9 cellular contexts compared by ENCODE assay signal in genomic region chr13:99307247-99307646, GRCh38. TPM values are rescaled to one million over a fixed set of nuclear protein-coding genes. Genes with fewer than 3 reads are reported as not detected.
DNase-seq lines count a peak whose midpoint lies in the region; ATAC-seq and TF ChIP-seq lines count a peak whose summit lies in the region.
"Had no signal": no experiment of that assay in that cellular context is flagged by ENCODE, and none has a peak within 500 bp of the region (broad histone marks: within the 10 kb centered on the region; RNA-seq: fewer than 3 reads in every experiment).

Gene GPR183 (minus strand): TSS chr13:99307399. CDS start chr13:99296145, 11,254 bp downstream.

- peak; percentile 43 for DNase-seq in EL
- no peak for DNase-seq in adrenal gland
- no peak for DNase-seq in lung (ENCODE audit: low spot score)
- DNase-seq in uterus, result no peak
- no peak for DNase-seq in NCI-H345 (lab: John Stamatoyannopoulos, UW)
- DNase-seq in NCI-H1694 treated with DMSO at 0.1 percent for 48 hours (lab: John Stamatoyannopoulos, UW), result no peak

- TF ChIP-seq POLR2A in adrenal gland (IDR thresholded peaks at IDR 0.05) (no peak), uterus (IDR thresholded peaks at IDR 0.05) (peak in 1 of 2 donors; percentile 34)

- TF ChIP-seq CTCF in adrenal gland (IDR thresholded peaks at IDR 0.05) (no peak), lung (IDR thresholded peaks at IDR 0.05; ENCODE audit: control extremely low read depth, extremely low read depth) (no peak), uterus (IDR thresholded peaks at IDR 0.05) (no peak)

- no peaks in the 10 kb centered on the region for H3K27me3 ChIP-seq in adrenal gland
- no peaks in the 10 kb centered on the region for H3K27me3 ChIP-seq in lung (ENCODE audit: control insufficient read depth, insufficient read depth)
- H3K27me3 ChIP-seq in uterus, result no peaks in the 10 kb centered on the region

- H3K36me3 ChIP-seq in adrenal gland (replicated peaks in 1 of 2) (no peaks in the 10 kb centered on the region), lung (ENCODE audit: control insufficient read depth in 2 of 2, insufficient read depth in 2 of 2, low read length in 2 of 2) (peaks cover 0 to 1% of the 10 kb centered on the region in 2 donors), uterus (no peaks in the 10 kb centered on the region)

- ATAC-seq in GM21381 (IDR thresholded peaks at IDR 0.05; ENCODE audit: unreplicated experiment) (peak; percentile 56), HG03558 (IDR thresholded peaks at IDR 0.05; ENCODE audit: extremely low read depth, unreplicated experiment) (peak; percentile 39), lung (ENCODE audit: insufficient read depth, low FRiP score) (peak; percentile 59)

- H3K9me3 ChIP-seq in adrenal gland (replicated peaks in 1 of 3), result no peaks in the 10 kb centered on the region
- no peaks in the 10 kb centered on the region for H3K9me3 ChIP-seq in lung (ENCODE audit: control insufficient read depth in 2 of 2, insufficient read depth in 1 of 2, low read length in 1 of 2)
- no peaks in the 10 kb centered on the region for H3K9me3 ChIP-seq in uterus

- intact Hi-C loops in adrenal gland (cut with DNase I) (no loop called here), uterus (cut with DNase I; ENCODE audit: low total_unique reads) (no loop called here)

- H3K4me1 ChIP-seq in adrenal gland (replicated peaks in 1 of 2) (peaks cover 7 to 10% of the 10 kb centered on the region in 2 donors), lung (ENCODE audit: control insufficient read depth in 2 of 2, insufficient read depth in 2 of 2, low read length in 2 of 2) (peaks cover 2 to 10% of the 10 kb centered on the region in 2 donors), uterus (peaks cover 0 to 13% of the 10 kb centered on the region in 2 donors)

- peak within 1 kb of the TSS in 4 of 5 donors; percentile 21 to 75 (median 46) for H3K27ac ChIP-seq in adrenal gland
- H3K27ac ChIP-seq in lung (ENCODE audit: low read depth in 1 of 2, low read length in 1 of 2), result peak within 1 kb of the TSS; percentile 26 to 33
- H3K27ac ChIP-seq in uterus, result peak within 1 kb of the TSS; percentile 50 to 73
- H3K27ac ChIP-seq: KMS-11 had no signal

- 41 to 53% (median 47%) methylated on average over 4 of the region's 4 CpGs for WGBS in adrenal gland, 4 donors
- 15 to 23% methylated on average over 4 of the region's 4 CpGs for WGBS in lung, 2 donors

- H3K4me3 ChIP-seq in adrenal gland (peak within 1 kb of the TSS in 1 of 4 donors; percentile 10), lung (no peak within 1 kb of the TSS), uterus (no peak within 1 kb of the TSS)

RNA-seq across cellular contexts. Expression of gene GPR183, which starts in this region (rescaled TPM):
- total RNA-seq in adrenal gland (10 to 100 TPM in 3 of 8 donors, 1 to 10 TPM in 5; 4.5 to 15.0 (median 9.2) TPM), lung (10 to 100 TPM in 1 of 2 donors, 1 to 10 TPM in 1; 6.3 to 38.3 TPM), uterus (10 to 100 TPM in 1 of 4 donors, 1 to 10 TPM in 3; 2.0 to 10.8 (median 3.8) TPM)
- polyA plus RNA-seq in adrenal gland (10 to 100 TPM in 1 of 3 donors, 1 to 10 TPM in 2; 4.2 to 12.8 (median 5.5) TPM), lung (10 to 100 TPM in 1 of 2 donors, 1 to 10 TPM in 1; 6.6 to 25.5 TPM)
